ENCODE assay signal across 27 cellular contexts in genomic region chr17:14925498-14925897, GRCh38.
"Had no signal": no experiment of that assay in that cellular context is flagged by ENCODE, and none has a peak within 500 bp of the region (broad histone marks: within the 10 kb centered on the region; RNA-seq: fewer than 3 reads in every experiment).

No MANE protein-coding gene starts in this region.

- H3K27ac ChIP-seq: adrenal gland, body of pancreas, epithelial cell of prostate had no signal

- H3K27me3 ChIP-seq: body of pancreas had no signal

- H3K36me3 ChIP-seq: adrenal gland had no signal

- H3K4me1 ChIP-seq: adrenal gland had no signal

- ATAC-seq: activated CD4-positive, alpha-beta T cell treated with anti-CD3 and anti-CD28 coated beads for 36 hours; activated CD8-positive, alpha-beta memory T cell treated with anti-CD3 and anti-CD28 coated beads, Interleukin-2, amount 10 ng/mL, durations not matched to agents 7 days and 5 days; activated CD8-positive, alpha-beta T cell treated with anti-CD3 and anti-CD28 coated beads, Interleukin-2, amount 10 ng/mL, durations not matched to agents 7 days and 5 days; activated naive CD8-positive, alpha-beta T cell treated with anti-CD3 and anti-CD28 coated beads, Interleukin-2, amount 50 U/mL, for 24 hours; body of pancreas; effector memory CD8-positive, alpha-beta T cell had no signal

- H3K9me3 ChIP-seq: adrenal gland, body of pancreas had no signal

- DNase-seq: activated CD4-positive, alpha-beta memory T cell treated with anti-CD3 and anti-CD28 coated beads for 36 hours; activated CD4-positive, alpha-beta T cell treated with anti-CD3 and anti-CD28 coated beads for 36 hours; activated CD4-positive, alpha-beta T cell treated with anti-CD3 and anti-CD28 coated beads, Interleukin-2, amount 10 ng/mL, durations not matched to agents 24 days and 14 days; activated CD4-positive, CD25-positive, alpha-beta regulatory T cell; activated CD4-positive, CD25-positive, alpha-beta regulatory T cell treated with anti-CD3 and anti-CD28 coated beads, Interleukin-2, amount 50 U/mL, for 72 hours; activated CD8-positive, alpha-beta memory T cell treated with anti-CD3 and anti-CD28 coated beads, Interleukin-2, amount 10 ng/mL, durations not matched to agents 7 days and 5 days; activated CD8-positive, alpha-beta memory T cell treated with anti-CD3 and anti-CD28 coated beads, Interleukin-2, amount 50 U/mL, for 4 hours; activated CD8-positive, alpha-beta T cell treated with anti-CD3 and anti-CD28 coated beads, Interleukin-2, amount 10 ng/mL, durations not matched to agents 7 days and 5 days; activated effector memory CD4-positive, alpha-beta T cell treated with anti-CD3 and anti-CD28 coated beads, Interleukin-2, amount 50 U/mL, for 16 hours; activated naive CD4-positive, alpha-beta T cell treated with anti-CD3 and anti-CD28 coated beads for 36 hours; activated naive CD8-positive, alpha-beta T cell treated with anti-CD3 and anti-CD28 coated beads for 36 hours; activated naive CD8-positive, alpha-beta T cell treated with anti-CD3 and anti-CD28 coated beads, Interleukin-2, amount 50 U/mL, for 24 hours; activated T-cell treated with anti-CD3 and anti-CD28 coated beads, Interleukin-2, amount 50 U/mL, for 1 hour; activated T-cell treated with anti-CD3 and anti-CD28 coated beads, Interleukin-2, amount 50 U/mL, for 48 hours; adrenal gland; amygdala; aorta; body of pancreas; caudate nucleus; cortex of kidney; dermis blood vessel endothelial cell; effector CD4-positive, alpha-beta T cell; effector memory CD8-positive, alpha-beta T cell; foreskin fibroblast; head of caudate nucleus; T-helper 2 cell had no signal

- H3K4me3 ChIP-seq: adrenal gland, body of pancreas had no signal
